8 cellular contexts compared by ENCODE assay signal in genomic region chr15:63041982-63042878, GRCh38. TPM values are rescaled to one million over a fixed set of nuclear protein-coding genes. Genes with fewer than 3 reads are reported as not detected.
DNase-seq lines count a peak whose midpoint lies in the region; ATAC-seq and TF ChIP-seq lines count a peak whose summit lies in the region.

TPM1 (plus strand) TSS chr15:63042747; CDS start chr15:63042830, 83 bp downstream.

- TF ChIP-seq CTCF in Caco-2 (IDR thresholded peaks at IDR 0.05; ENCODE audit: insufficient read depth in 1 of 2, low read depth in 1 of 2, low read length in 1 of 2, severe bottlenecking in 1 of 2, unreplicated experiment in 1 of 2) (peak in 1 of 2 experiments; percentile 43), natural killer cell (IDR thresholded peaks at IDR 0.05) (no peak)

- H3K27me3 Mint-ChIP-seq in Caco-2 (ENCODE audit: insufficient read depth, unreplicated experiment) (no peaks in the 10 kb centered on the region), natural killer cell (ENCODE audit: low read depth in 2 of 2) (peaks cover 61 to 81% of the 10 kb centered on the region in 2 donors)
- H3K27me3 Mint-ChIP-seq in activated T-cell treated with anti-CD3 and anti-CD28 coated beads, Interleukin-2, amount 50 U/mL, for 24 hours: peaks cover 72% of the 10 kb centered on the region

- peaks cover 61% of the 10 kb centered on the region for H3K4me1 ChIP-seq in Caco-2
- peaks cover 47% of the 10 kb centered on the region for H3K4me1 ChIP-seq in HUES6 (ENCODE audit: control insufficient read depth, insufficient read depth, low read length)

- H3K9me3 ChIP-seq in Caco-2 (no peaks in the 10 kb centered on the region), HUES6 (ENCODE audit: control insufficient read depth, insufficient read depth, low read depth, low read length) (no peaks in the 10 kb centered on the region)

- no peaks in the 10 kb centered on the region for H3K36me3 ChIP-seq in Caco-2 (ENCODE audit: control insufficient read depth, insufficient read depth, low read length)
- H3K36me3 ChIP-seq in HUES6 (ENCODE audit: control insufficient read depth, insufficient read depth, low read length): peaks cover 38% of the 10 kb centered on the region

- H3K36me3 Mint-ChIP-seq in Caco-2 (ENCODE audit: insufficient read depth, unreplicated experiment) (peaks cover 51% of the 10 kb centered on the region), natural killer cell (no peaks in the 10 kb centered on the region)
- no peaks in the 10 kb centered on the region for H3K36me3 Mint-ChIP-seq in activated T-cell treated with anti-CD3 and anti-CD28 coated beads, Interleukin-2, amount 50 U/mL, for 24 hours (ENCODE audit: low read depth)

- peak in 2 of 3 donors; percentile 57 for ATAC-seq in natural killer cell
- no peak for ATAC-seq in HG02763 (IDR thresholded peaks at IDR 0.05; ENCODE audit: unreplicated experiment)
- no peak for ATAC-seq in HG03342 (IDR thresholded peaks at IDR 0.05; ENCODE audit: unreplicated experiment)

- peak within 1 kb of the TSS; percentile 94 for H3K27ac ChIP-seq in HUES6 (ENCODE audit: low read depth, low read length)

- POLR2A ChIA-PET in Caco-2 (lab: Charles Lee): interaction anchor here (0.5 to 1.2 kb wide), 4 partner anchors 38 to 277 kb away, joined by 4 to 7 read pairs (median 4); no protein-coding TSS in a partner anchor

- peak within 1 kb of the TSS; percentile 80 for H3K4me3 Mint-ChIP-seq in Caco-2 (ENCODE audit: unreplicated experiment)
- H3K4me3 Mint-ChIP-seq in activated T-cell treated with anti-CD3 and anti-CD28 coated beads, Interleukin-2, amount 50 U/mL, for 24 hours: peak within 1 kb of the TSS; percentile 67
- peak within 1 kb of the TSS; percentile 56 for H3K4me3 Mint-ChIP-seq in natural killer cell

- H3K9ac ChIP-seq in HUES6 (ENCODE audit: low read length): peak within 1 kb of the TSS; percentile 99

- H3K9me3 Mint-ChIP-seq in Caco-2 (ENCODE audit: unreplicated experiment) (no peaks in the 10 kb centered on the region), natural killer cell (no peaks in the 10 kb centered on the region)
- no peaks in the 10 kb centered on the region for H3K9me3 Mint-ChIP-seq in activated T-cell treated with anti-CD3 and anti-CD28 coated beads, Interleukin-2, amount 50 U/mL, for 24 hours

- H3K4me3 ChIP-seq in Caco-2 (ENCODE audit: low read depth, low read length) (peak within 1 kb of the TSS; percentile 73), HUES6 (ENCODE audit: low read depth, low read length) (peak within 1 kb of the TSS; percentile 91)

- BruUV-seq in Caco-2 (replicated peaks; lab: Mats Ljungman, UMichigan): no TSS peak

- CTCF ChIA-PET in Caco-2 (lab: Charles Lee): interaction anchor here (0.7 kb wide), 2 partner anchors 48 to 552 kb away, joined by 3 to 4 read pairs; no protein-coding TSS in a partner anchor

- H3K27ac Mint-ChIP-seq in Caco-2 (ENCODE audit: unreplicated experiment): peak within 1 kb of the TSS; percentile 96
- H3K27ac Mint-ChIP-seq in activated T-cell treated with anti-CD3 and anti-CD28 coated beads, Interleukin-2, amount 50 U/mL, for 24 hours: no peak within 1 kb of the TSS
- H3K27ac Mint-ChIP-seq in natural killer cell: no peak within 1 kb of the TSS

- intact Hi-C loops in Caco-2 (cut with micrococcal nuclease; ENCODE audit: unreplicated experiment) (loop anchor here (1.0 to 10.0 kb wide), 4 partner anchors 44 to 363 kb away; no protein-coding TSS in a partner anchor), natural killer cell (cut with micrococcal nuclease) (loop anchor here (10.0 kb wide), 1 partner anchor 243 kb away; no protein-coding TSS in a partner anchor)

- DNase-seq in Caco-2 (peak; percentile 91 to 93), fibroblast of the conjunctiva (ENCODE audit: low read depth) (peak; percentile 57), natural killer cell (no peak), NCI-H774 (lab: John Stamatoyannopoulos, UW) (no peak)
- peak; percentile 42 for DNase-seq in activated T-cell treated with anti-CD3 and anti-CD28 coated beads, Interleukin-2, amount 50 U/mL, for 24 hours

- H3K4me1 Mint-ChIP-seq in Caco-2 (ENCODE audit: low read depth, unreplicated experiment) (peaks cover 41% of the 10 kb centered on the region), natural killer cell (peaks cover 5 to 12% of the 10 kb centered on the region in 2 donors)
- H3K4me1 Mint-ChIP-seq in activated T-cell treated with anti-CD3 and anti-CD28 coated beads, Interleukin-2, amount 50 U/mL, for 24 hours (ENCODE audit: low read depth): peaks cover 7% of the 10 kb centered on the region

- H3K27me3 ChIP-seq in Caco-2 (replicated peaks; ENCODE audit: control insufficient read depth, insufficient read depth, low read length) (no peaks in the 10 kb centered on the region), HUES6 (ENCODE audit: control insufficient read depth, insufficient read depth, low read length) (peaks cover 4% of the 10 kb centered on the region; the same call in 1 of the 2 replicates)

RNA-seq across cellular contexts. Expression of gene TPM1, which starts in this region (rescaled TPM):
- total RNA-seq in Caco-2 (2022) (193 and 209 TPM in 2 replicates), natural killer cell (10 to 100 TPM; 21.5 to 33.0 (median 25.6) TPM)

Comparison
In these comparisons a context has a peak if more than half of its experiments do, and no peak if none do; other contexts are left out.
1. DNase-seq: peak in Caco-2 (2 of 2), activated T-cell treated with anti-CD3 and anti-CD28 coated beads, Interleukin-2, amount 50 U/mL, for 24 hours (single experiment) and fibroblast of the conjunctiva (single experiment); none in natural killer cell (single experiment) and NCI-H774 (single experiment).
2. ATAC-seq: peak in natural killer cell (2 of 3); none in HG02763 (single experiment) and HG03342 (single experiment).
3. Peak in every context shown above with its lines, with median percentiles within 50 percentile points of each other: H3K4me3 Mint-ChIP-seq.